In genomic region chr15:90749754-90750153, GRCh38 we compare ENCODE assay signal across 18 cellular contexts. TPM values are rescaled to one million over a fixed set of nuclear protein-coding genes. Genes with fewer than 3 reads are reported as not detected.
A peak's percentile ranks its signal among the peaks of the same experiment; 100 is the strongest.
DNase-seq lines count a peak whose midpoint lies in the region; ATAC-seq and TF ChIP-seq lines count a peak whose summit lies in the region.
"Had no signal": no experiment of that assay in that cellular context is flagged by ENCODE, and none has a peak within 500 bp of the region (broad histone marks: within the 10 kb centered on the region; RNA-seq: fewer than 3 reads in every experiment).

No MANE protein-coding gene starts in this region.

- H3K36me3 Mint-ChIP-seq in activated naive CD8-positive, alpha-beta T cell treated with anti-CD3 and anti-CD28 coated beads, Interleukin-2, amount 50 U/mL, for 24 hours (ENCODE audit: low read depth), result peaks cover 50% of the 10 kb centered on the region

- H3K9me3 ChIP-seq in gastroesophageal sphincter, result no peaks in the 10 kb centered on the region
- H3K9me3 ChIP-seq: BLaER1, colonic mucosa, right lobe of liver, stomach had no signal

- H3K27ac ChIP-seq in gastroesophageal sphincter, result no peak overlapping the region
- H3K27ac ChIP-seq: BLaER1, colonic mucosa, right lobe of liver, stomach had no signal

- no peak for TF ChIP-seq POLR2A in gastroesophageal sphincter (IDR thresholded peaks at IDR 0.05)

- peak overlapping the region; percentile 39 for H3K4me3 Mint-ChIP-seq in activated naive CD8-positive, alpha-beta T cell treated with anti-CD3 and anti-CD28 coated beads, Interleukin-2, amount 50 U/mL, for 24 hours

- peaks cover 31% of the 10 kb centered on the region for H3K4me1 Mint-ChIP-seq in activated naive CD8-positive, alpha-beta T cell treated with anti-CD3 and anti-CD28 coated beads, Interleukin-2, amount 50 U/mL, for 24 hours

- H3K4me1 ChIP-seq in gastroesophageal sphincter, result no peaks in the 10 kb centered on the region
- H3K4me1 ChIP-seq: BLaER1, colonic mucosa had no signal

- no peak for TF ChIP-seq CTCF in gastroesophageal sphincter (IDR thresholded peaks at IDR 0.05)

- peaks cover 1% of the 10 kb centered on the region for H3K27me3 ChIP-seq in gastroesophageal sphincter
- H3K27me3 ChIP-seq: BLaER1, colonic mucosa, right lobe of liver, stomach had no signal

- H3K4me3 ChIP-seq in gastroesophageal sphincter, result no peak overlapping the region
- H3K4me3 ChIP-seq: BLaER1, colonic mucosa, right lobe of liver, stomach had no signal

- H3K27me3 Mint-ChIP-seq in activated naive CD8-positive, alpha-beta T cell treated with anti-CD3 and anti-CD28 coated beads, Interleukin-2, amount 50 U/mL, for 24 hours, result no peaks in the 10 kb centered on the region
- H3K27me3 Mint-ChIP-seq: T-cell had no signal

- peak overlapping the region; percentile 89 for H3K27ac Mint-ChIP-seq in activated naive CD8-positive, alpha-beta T cell treated with anti-CD3 and anti-CD28 coated beads, Interleukin-2, amount 50 U/mL, for 24 hours
- H3K27ac Mint-ChIP-seq: T-cell had no signal

- TF ChIP-seq EP300 in gastroesophageal sphincter (IDR thresholded peaks at IDR 0.05), result no peak

- ATAC-seq in HG03565 (IDR thresholded peaks at IDR 0.05; ENCODE audit: unreplicated experiment) (peak; percentile 59), GM21381 (IDR thresholded peaks at IDR 0.05; ENCODE audit: unreplicated experiment) (no peak), gastroesophageal sphincter (no peak)
- peak; percentile 83 for ATAC-seq in activated naive CD8-positive, alpha-beta T cell treated with anti-CD3 and anti-CD28 coated beads, Interleukin-2, amount 50 U/mL, for 24 hours
- ATAC-seq: left ventricle myocardium superior, PC-3, T-cell had no signal

- H3K9me3 Mint-ChIP-seq in activated naive CD8-positive, alpha-beta T cell treated with anti-CD3 and anti-CD28 coated beads, Interleukin-2, amount 50 U/mL, for 24 hours, result no peaks in the 10 kb centered on the region
- H3K9me3 Mint-ChIP-seq: T-cell had no signal

- WGBS in gastroesophageal sphincter (ENCODE audit: low coverage in 1 of 2), 2 donors, result 97 to 100% methylated on average over 3 of the region's 3 CpGs

- peak; percentile 18 for DNase-seq in stimulated activated CD4-positive, alpha-beta T cell treated with anti-CD3 and anti-CD28 coated beads, Interleukin-4, amount 100 ng/mL, for 24 hours
- no peak for DNase-seq in stimulated activated CD4-positive, alpha-beta T cell treated with anti-CD3 and anti-CD28 coated beads, Interleukin-4, amount 100 ng/mL, for 4 hours
- DNase-seq in activated naive CD8-positive, alpha-beta T cell treated with anti-CD3 and anti-CD28 coated beads, Interleukin-2, amount 50 U/mL, for 24 hours, result no peak
- DNase-seq in NCI-H69 (lab: John Stamatoyannopoulos, UW) (no peak), islet precursor cell (no peak)
- DNase-seq: activated CD8-positive, alpha-beta memory T cell treated with anti-CD3 and anti-CD28 coated beads for 24 hours; colonic mucosa; DMS79 treated with DMSO at 0.1 percent for 48 hours; hippocampal formation; left ventricle myocardium superior; PC-3; right lobe of liver; stomach had no signal

- H3K36me3 ChIP-seq in gastroesophageal sphincter, result no peaks in the 10 kb centered on the region
- H3K36me3 ChIP-seq: colonic mucosa, right lobe of liver, stomach had no signal

RNA-seq across cellular contexts. Expression of gene BLM, which starts 32.6 kb away (rescaled TPM):
- 1 to 10 TPM in 2 of 4 donors, under 1 TPM in 2; 0.15 to 2.8 (median 1.4) TPM for total RNA-seq in gastroesophageal sphincter

Comparison
In these comparisons a context has a peak if more than half of its experiments do, and no peak if none do; other contexts are left out.
1. ATAC-seq: peak in HG03565 (single experiment) and activated naive CD8-positive, alpha-beta T cell treated with anti-CD3 and anti-CD28 coated beads, Interleukin-2, amount 50 U/mL, for 24 hours (single experiment); none in GM21381 (single experiment) and gastroesophageal sphincter (single experiment).